In the genomic region with DNA sequence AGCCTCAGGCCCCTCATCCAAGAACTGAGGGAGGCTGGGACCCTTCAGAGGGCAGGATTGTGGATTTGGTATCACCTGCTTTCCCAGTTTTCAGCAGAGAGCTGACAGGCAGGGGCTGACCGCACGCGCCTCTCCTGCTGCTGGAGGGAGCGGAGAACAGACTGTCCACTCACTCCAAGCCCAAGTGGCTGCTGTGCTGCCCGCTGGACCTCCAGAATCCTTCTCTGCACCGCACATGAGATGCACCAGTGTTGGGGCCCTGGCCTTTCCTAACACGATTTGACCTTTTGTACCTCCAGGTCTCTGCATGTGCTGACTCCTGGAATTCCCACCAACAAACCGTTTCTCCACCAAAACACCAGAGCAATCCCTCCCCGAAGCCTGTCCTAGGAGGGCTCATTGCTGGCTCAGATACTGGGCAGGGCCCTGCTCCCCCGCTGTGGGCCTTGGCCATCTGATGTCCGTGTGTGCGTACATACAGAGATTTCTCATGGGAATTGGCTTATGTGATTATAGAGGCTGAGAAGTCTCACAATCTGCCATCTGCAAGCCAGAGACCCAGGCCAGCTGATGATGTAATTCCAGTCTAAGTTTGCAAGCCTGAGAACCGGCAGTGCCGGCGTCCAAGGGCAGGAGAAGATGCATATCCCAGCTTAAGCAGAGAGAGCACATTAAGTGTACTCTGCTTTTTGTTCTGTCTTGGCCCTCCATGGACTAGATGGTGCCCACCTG, we compare ENCODE assay signal across 13 cellular contexts.
DNase-seq lines count a peak whose midpoint lies in the region; ATAC-seq, FAIRE-seq and TF ChIP-seq lines count a peak whose summit lies in the region.
"Had no signal": no experiment of that assay in that cellular context is flagged by ENCODE, and none has a peak within 500 bp of the region (broad histone marks: within the 10 kb centered on the region; RNA-seq: fewer than 3 reads in every experiment).

No MANE protein-coding gene starts in this region.

- H3K4me3 ChIP-seq in astrocyte of the spinal cord (ENCODE audit: low read depth, low read length) (no peak overlapping the region), kidney (ENCODE audit: low read length in 2 of 2) (no peak overlapping the region), mammary epithelial cell (replicated peaks in 1 of 3; ENCODE audit: insufficient read depth in 1 of 3, low read depth in 2 of 3, low read length in 3 of 3) (no peak overlapping the region)

- H4K20me1 ChIP-seq in mammary epithelial cell (ENCODE audit: insufficient read depth, low read length) = no peaks in the 10 kb centered on the region

- 69% methylated on average over 12 of the region's 15 CpGs for WGBS in mammary epithelial cell (ENCODE audit: low coverage, missing lambda C conversion rate)

- H3K4me3 Mint-ChIP-seq in activated naive CD8-positive, alpha-beta T cell treated with anti-CD3 and anti-CD28 coated beads, Interleukin-2, amount 10 ng/mL, durations not matched to agents 7 days and 5 days = no peak overlapping the region
- no peak overlapping the region for H3K4me3 Mint-ChIP-seq in activated naive CD8-positive, alpha-beta T cell treated with anti-CD3 and anti-CD28 coated beads, Interleukin-2, amount 50 U/mL, for 24 hours
- H3K4me3 Mint-ChIP-seq: activated T-cell treated with anti-CD3 and anti-CD28 coated beads, Interleukin-2, amount 50 U/mL, for 4 hours had no signal

- H3K4me1 ChIP-seq in kidney (ENCODE audit: control insufficient read depth in 1 of 2, insufficient read depth in 1 of 2, low read depth in 1 of 2, low read length in 2 of 2) = peaks cover 0 to 4% of the 10 kb centered on the region in 2 donors
- peaks cover 8% of the 10 kb centered on the region for H3K4me1 ChIP-seq in mammary epithelial cell (ENCODE audit: insufficient read depth, low read length)

- ATAC-seq in activated naive CD8-positive, alpha-beta T cell treated with anti-CD3 and anti-CD28 coated beads, Interleukin-2, amount 10 ng/mL, durations not matched to agents 7 days and 5 days (ENCODE audit: low read depth) = no peak
- ATAC-seq in activated naive CD8-positive, alpha-beta T cell treated with anti-CD3 and anti-CD28 coated beads, Interleukin-2, amount 50 U/mL, for 24 hours = no peak
- ATAC-seq in HG03280 (IDR thresholded peaks at IDR 0.05; ENCODE audit: unreplicated experiment) = no peak
- ATAC-seq: activated CD4-positive, CD25-positive, alpha-beta regulatory T cell treated with anti-CD3 and anti-CD28 coated beads, Interleukin-2, amount 50 U/mL, for 24 hours; activated T-cell treated with anti-CD3 and anti-CD28 coated beads, Interleukin-2, amount 50 U/mL, for 4 hours had no signal

- dilution Hi-C loops in mammary epithelial cell (cut with HindIII; ENCODE audit: low sequenced_read_pairs) = no loop called here

- CTCF ChIA-PET in mammary epithelial cell (lab: Charles Lee; ENCODE audit: low non-redundant PET) = no interaction called here

- no peaks in the 10 kb centered on the region for H3K27me3 Mint-ChIP-seq in activated naive CD8-positive, alpha-beta T cell treated with anti-CD3 and anti-CD28 coated beads, Interleukin-2, amount 10 ng/mL, durations not matched to agents 7 days and 5 days
- no peaks in the 10 kb centered on the region for H3K27me3 Mint-ChIP-seq in activated naive CD8-positive, alpha-beta T cell treated with anti-CD3 and anti-CD28 coated beads, Interleukin-2, amount 50 U/mL, for 24 hours

- BruUV-seq in mammary epithelial cell (replicated peaks; lab: Mats Ljungman, UMichigan) = no TSS peak

- POLR2A ChIA-PET in activated naive CD8-positive, alpha-beta T cell treated with anti-CD3 and anti-CD28 coated beads, Interleukin-2, amount 10 ng/mL, durations not matched to agents 7 days and 5 days (lab: Charles Lee) = interaction anchor here (1.1 kb wide), 1 partner anchor 143 kb away, joined by 3 read pairs; no protein-coding TSS in a partner anchor

- peaks cover 6% of the 10 kb centered on the region for H3K36me3 Mint-ChIP-seq in activated naive CD8-positive, alpha-beta T cell treated with anti-CD3 and anti-CD28 coated beads, Interleukin-2, amount 10 ng/mL, durations not matched to agents 7 days and 5 days
- H3K36me3 Mint-ChIP-seq in activated naive CD8-positive, alpha-beta T cell treated with anti-CD3 and anti-CD28 coated beads, Interleukin-2, amount 50 U/mL, for 24 hours (ENCODE audit: low read depth) = no peaks in the 10 kb centered on the region

- no peak overlapping the region for H2AFZ ChIP-seq in mammary epithelial cell (ENCODE audit: low read depth, low read length)

- H3K27ac Mint-ChIP-seq in activated naive CD8-positive, alpha-beta T cell treated with anti-CD3 and anti-CD28 coated beads, Interleukin-2, amount 10 ng/mL, durations not matched to agents 7 days and 5 days = peak overlapping the region; percentile 3
- no peak overlapping the region for H3K27ac Mint-ChIP-seq in activated naive CD8-positive, alpha-beta T cell treated with anti-CD3 and anti-CD28 coated beads, Interleukin-2, amount 50 U/mL, for 24 hours

- no peaks in the 10 kb centered on the region for H3K79me2 ChIP-seq in mammary epithelial cell (ENCODE audit: insufficient read depth, low read length)

- peaks cover 55% of the 10 kb centered on the region for H3K4me1 Mint-ChIP-seq in activated naive CD8-positive, alpha-beta T cell treated with anti-CD3 and anti-CD28 coated beads, Interleukin-2, amount 10 ng/mL, durations not matched to agents 7 days and 5 days
- H3K4me1 Mint-ChIP-seq in activated naive CD8-positive, alpha-beta T cell treated with anti-CD3 and anti-CD28 coated beads, Interleukin-2, amount 50 U/mL, for 24 hours = peaks cover 51% of the 10 kb centered on the region

- H3K9me3 ChIP-seq in kidney (ENCODE audit: control insufficient read depth in 1 of 2, low read length in 2 of 2) (no peaks in the 10 kb centered on the region), mammary epithelial cell (replicated peaks; ENCODE audit: insufficient read depth, low read length) (peaks cover 11% of the 10 kb centered on the region)

- TF ChIP-seq CTCF in astrocyte of the spinal cord (IDR thresholded peaks at IDR 0.05; ENCODE audit: low read depth, low read length) (no peak), kidney (IDR thresholded peaks at IDR 0.05; ENCODE audit: borderline replicate concordance, extremely low read depth, insufficient read depth) (no peak), mammary epithelial cell (conservative IDR thresholded peaks at IDR 0.05 in 1 of 2, IDR thresholded peaks at IDR 0.05 in 1 of 2; ENCODE audit: extremely low read depth in 1 of 2, insufficient read depth in 1 of 2, low read depth in 1 of 2, low read length in 2 of 2) (no peak)

- no peak overlapping the region for H3K9ac ChIP-seq in kidney (ENCODE audit: low read length in 2 of 2)
- no peak overlapping the region for H3K9ac ChIP-seq in mammary epithelial cell (ENCODE audit: insufficient read depth, low read length)

- H3K27me3 ChIP-seq in mammary epithelial cell (ENCODE audit: insufficient read depth, low read length) = no peaks in the 10 kb centered on the region

- no peak for DNase-seq in activated naive CD8-positive, alpha-beta T cell treated with anti-CD3 and anti-CD28 coated beads, Interleukin-2, amount 10 ng/mL, durations not matched to agents 7 days and 5 days
- DNase-seq in activated naive CD8-positive, alpha-beta T cell treated with anti-CD3 and anti-CD28 coated beads, Interleukin-2, amount 50 U/mL, for 24 hours = no peak
- DNase-seq in astrocyte of the spinal cord (ENCODE audit: low read depth, low spot score) = peak; percentile 23
- peak; percentile 38 for DNase-seq in kidney
- DNase-seq in NOMO-1 (lab: John Stamatoyannopoulos, UW; ENCODE audit: unreplicated experiment in 2 of 2) = no peak
- no peak for DNase-seq in mammary epithelial cell
- no peak for DNase-seq in activated T-cell treated with anti-CD3 and anti-CD28 coated beads for 4 hours
- DNase-seq: activated T-cell treated with anti-CD3 and anti-CD28 coated beads, Interleukin-2, amount 50 U/mL, for 4 hours; amygdala; kidney glomerular epithelial cell; NCI-H1417 had no signal

- H3K27ac ChIP-seq in kidney (ENCODE audit: low read depth in 2 of 2, low read length in 2 of 2) (no peak overlapping the region), mammary epithelial cell (ENCODE audit: insufficient read depth, low read depth, low read length) (no peak overlapping the region)

- H3K9me3 Mint-ChIP-seq in activated naive CD8-positive, alpha-beta T cell treated with anti-CD3 and anti-CD28 coated beads, Interleukin-2, amount 10 ng/mL, durations not matched to agents 7 days and 5 days = no peaks in the 10 kb centered on the region
- H3K9me3 Mint-ChIP-seq in activated naive CD8-positive, alpha-beta T cell treated with anti-CD3 and anti-CD28 coated beads, Interleukin-2, amount 50 U/mL, for 24 hours = no peaks in the 10 kb centered on the region
- H3K9me3 Mint-ChIP-seq: activated T-cell treated with anti-CD3 and anti-CD28 coated beads, Interleukin-2, amount 50 U/mL, for 4 hours had no signal

- in situ Hi-C loops in astrocyte of the spinal cord (cut with HindIII; ENCODE audit: low sequenced_read_pairs) = no loop called here
- in situ Hi-C loops in mammary epithelial cell (cut with MboI; ENCODE audit: low sequenced_read_pairs in 2 of 2) = no loop called here

- FAIRE-seq in kidney (lab: Jason Lieb, UNC) = no peak

- H3K36me3 ChIP-seq in kidney (ENCODE audit: control insufficient read depth in 1 of 2, insufficient read depth in 2 of 2, low read length in 2 of 2) = no peaks in the 10 kb centered on the region
- no peaks in the 10 kb centered on the region for H3K36me3 ChIP-seq in mammary epithelial cell (ENCODE audit: insufficient read depth, low read length)

- intact Hi-C loops in kidney (cut with DNase I) = no loop called here
- intact Hi-C loops in mammary epithelial cell (cut with micrococcal nuclease) = no loop called here

- no peak overlapping the region for H3K4me2 ChIP-seq in mammary epithelial cell (ENCODE audit: insufficient read depth, low read depth, low read length)

Comparison
In these comparisons a context has a peak if more than half of its experiments do, and no peak if none do; other contexts are left out.
1. DNase-seq: peak in astrocyte of the spinal cord (single experiment) and kidney (single experiment); none in activated naive CD8-positive, alpha-beta T cell treated with anti-CD3 and anti-CD28 coated beads, Interleukin-2, amount 10 ng/mL, durations not matched to agents 7 days and 5 days (single experiment), activated naive CD8-positive, alpha-beta T cell treated with anti-CD3 and anti-CD28 coated beads, Interleukin-2, amount 50 U/mL, for 24 hours (single experiment), NOMO-1 (0 of 2), mammary epithelial cell (single experiment) and activated T-cell treated with anti-CD3 and anti-CD28 coated beads for 4 hours (single experiment).